Comparison of ENCODE assay signal across 19 cellular contexts in the genomic region with DNA sequence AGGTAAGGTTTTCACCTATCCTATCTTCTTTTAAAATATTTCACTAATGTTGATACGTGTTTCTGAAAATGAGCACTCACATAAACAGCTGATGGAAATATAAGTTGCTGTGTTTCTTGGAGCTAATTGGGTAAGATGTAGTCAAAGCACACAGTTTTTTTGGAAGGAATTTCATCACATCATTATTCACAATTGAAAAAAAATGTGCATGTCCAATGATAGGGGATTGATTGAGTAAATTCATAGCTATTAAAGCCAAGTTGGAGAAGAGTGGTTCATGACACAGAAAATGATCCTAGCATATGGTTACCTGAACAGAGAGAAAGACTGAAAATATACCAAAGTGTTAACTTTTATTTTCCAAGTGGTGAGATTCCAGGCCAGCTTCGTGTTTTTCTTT. TPM values are rescaled to one million over a fixed set of nuclear protein-coding genes. Genes with fewer than 3 reads are reported as not detected.
A peak's percentile ranks its signal among the peaks of the same experiment; 100 is the strongest.
DNase-seq lines count a peak whose midpoint lies in the region; ATAC-seq and TF ChIP-seq lines count a peak whose summit lies in the region.
"Had no signal": no experiment of that assay in that cellular context is flagged by ENCODE, and none has a peak within 500 bp of the region (broad histone marks: within the 10 kb centered on the region; RNA-seq: fewer than 3 reads in every experiment).

No MANE protein-coding gene starts in this region.

- no peaks in the 10 kb centered on the region for H3K27me3 ChIP-seq in sigmoid colon
- H3K27me3 ChIP-seq in CD8-positive, alpha-beta memory T cell (ENCODE audit: insufficient read depth, low read length, poor library complexity, severe bottlenecking), result no peaks in the 10 kb centered on the region

- H3K27ac ChIP-seq in sigmoid colon, result peak overlapping the region in 3 of 4 donors; percentile 7 to 66 (median 66)
- no peak overlapping the region for H3K27ac ChIP-seq in CD8-positive, alpha-beta memory T cell (ENCODE audit: low read depth, low read length)
- H3K27ac ChIP-seq: A549 had no signal

- DNase-seq in GM03348 (ENCODE audit: low spot score), result peak; percentile 17
- no peak for DNase-seq in WTC11 (ENCODE audit: low spot score)
- DNase-seq in fibroblast of gingiva (ENCODE audit: low read depth), result peak; percentile 69
- DNase-seq in sigmoid colon, result no peak
- DNase-seq in CD8-positive, alpha-beta memory T cell, result no peak
- DNase-seq in posterior cingulate gyrus, result no peak
- DNase-seq in EL, result no peak
- DNase-seq: 8988T; ACHN; C1 segment of cervical spinal cord; Caco-2; CD4-positive, alpha-beta memory T cell; DMS153; DND-41; GDM1; GOT3 had no signal

- 73 to 85% methylated on average over 2 of the region's 2 CpGs for WGBS in sigmoid colon, 2 donors

- H3K27me3 Mint-ChIP-seq in WTC11 (ENCODE audit: low read depth), result no peaks in the 10 kb centered on the region
- H3K27me3 Mint-ChIP-seq in CD8-positive, alpha-beta memory T cell, result peaks cover 0 to 1% of the 10 kb centered on the region in 2 donors

- no peak overlapping the region for H3K4me3 Mint-ChIP-seq in WTC11
- H3K4me3 Mint-ChIP-seq in CD8-positive, alpha-beta memory T cell, result no peak overlapping the region
- H3K4me3 Mint-ChIP-seq: CD4-positive, alpha-beta memory T cell had no signal

- H3K4me1 ChIP-seq in sigmoid colon, result peaks cover 0 to 59% (median 47%) of the 10 kb centered on the region in 4 donors
- H3K4me1 ChIP-seq in CD8-positive, alpha-beta memory T cell (ENCODE audit: insufficient read depth, low read length), result no peaks in the 10 kb centered on the region
- H3K4me1 ChIP-seq: A549, Caco-2 had no signal

- no peak for TF ChIP-seq EP300 in sigmoid colon (IDR thresholded peaks at IDR 0.05)

- POLR2A ChIA-PET in WTC11 (lab: Charles Lee), result no interaction called here
- POLR2A ChIA-PET in CD8-positive, alpha-beta memory T cell (lab: Charles Lee), result no interaction called here

- ATAC-seq in WTC11 (no peak), HG02610 (IDR thresholded peaks at IDR 0.05; ENCODE audit: unreplicated experiment) (no peak)
- ATAC-seq: A549 had no signal

- no peak for TF ChIP-seq POLR2A in sigmoid colon (IDR thresholded peaks at IDR 0.05)

- H3K36me3 ChIP-seq in sigmoid colon, result no peaks in the 10 kb centered on the region
- H3K36me3 ChIP-seq in CD8-positive, alpha-beta memory T cell (ENCODE audit: insufficient read depth, low read length), result no peaks in the 10 kb centered on the region
- H3K36me3 ChIP-seq: HAP-1 had no signal

- H3K4me3 ChIP-seq in sigmoid colon, result no peak overlapping the region
- no peak overlapping the region for H3K4me3 ChIP-seq in CD8-positive, alpha-beta memory T cell (ENCODE audit: low read length)
- H3K4me3 ChIP-seq: A549, HAP-1 had no signal

- TF ChIP-seq CTCF in WTC11 (IDR thresholded peaks at IDR 0.05), result no peak
- no peak for TF ChIP-seq CTCF in sigmoid colon (IDR thresholded peaks at IDR 0.05)

- H3K4me1 Mint-ChIP-seq in WTC11, result peaks cover 34% of the 10 kb centered on the region
- no peaks in the 10 kb centered on the region for H3K4me1 Mint-ChIP-seq in CD8-positive, alpha-beta memory T cell
- H3K4me1 Mint-ChIP-seq: CD4-positive, alpha-beta memory T cell had no signal

- H3K27ac Mint-ChIP-seq in WTC11, result peak overlapping the region; percentile 34; the same call in 1 of the 2 replicates
- H3K27ac Mint-ChIP-seq in CD8-positive, alpha-beta memory T cell, result no peak overlapping the region
- H3K27ac Mint-ChIP-seq: CD4-positive, alpha-beta memory T cell had no signal

- peaks cover 5% of the 10 kb centered on the region; the same call in 1 of the 2 replicates for H3K36me3 Mint-ChIP-seq in WTC11
- H3K36me3 Mint-ChIP-seq in CD8-positive, alpha-beta memory T cell, result no peaks in the 10 kb centered on the region
- H3K36me3 Mint-ChIP-seq: CD4-positive, alpha-beta memory T cell had no signal

- intact Hi-C loops in sigmoid colon (cut with DNase I) (no loop called here), posterior cingulate gyrus (cut with DNase I) (no loop called here)

- CTCF ChIA-PET in WTC11 (lab: Charles Lee), result interaction anchor here (1.0 kb wide), 1 partner anchor 530 kb away, joined by 3 read pairs; no protein-coding TSS in a partner anchor
- CTCF ChIA-PET in CD8-positive, alpha-beta memory T cell (lab: Charles Lee), result no interaction called here

- no peaks in the 10 kb centered on the region for H3K9me3 ChIP-seq in sigmoid colon
- no peaks in the 10 kb centered on the region for H3K9me3 ChIP-seq in CD8-positive, alpha-beta memory T cell (ENCODE audit: low read length)
- H3K9me3 ChIP-seq: A549, Caco-2, HAP-1 had no signal

- H3K9me3 Mint-ChIP-seq in WTC11, result peaks cover 5% of the 10 kb centered on the region; the same call in 1 of the 2 replicates
- H3K9me3 Mint-ChIP-seq in CD8-positive, alpha-beta memory T cell, result peaks cover 0 to 6% (median 0%) of the 10 kb centered on the region in 5 donors

TF ChIP-seq in WTC11, 78 proteins besides CTCF, POLR2A, EP300 and RAD21:
- TF ChIP-seq GRHL2 (CRISPR knock-in tag; IDR thresholded peaks at IDR 0.05; ENCODE audit: insufficient replicate concordance, severe bottlenecking), result no peak
- TF ChIP-seq SMAD3 (CRISPR knock-in tag; IDR thresholded peaks at IDR 0.05; ENCODE audit: borderline replicate concordance), result no peak
- TF ChIP-seq MAX (CRISPR knock-in tag; IDR thresholded peaks at IDR 0.05), result no peak
- TF ChIP-seq NFATC4 (CRISPR knock-in tag; IDR thresholded peaks at IDR 0.05), result no peak
- no peak for TF ChIP-seq NR3C1 (CRISPR knock-in tag; conservative IDR thresholded peaks at IDR 0.05; ENCODE audit: low read depth)
- no peak for TF ChIP-seq ETV6 (CRISPR knock-in tag; IDR thresholded peaks at IDR 0.05)
- TF ChIP-seq TEAD1 (CRISPR knock-in tag; IDR thresholded peaks at IDR 0.05), result no peak

RNA-seq across cellular contexts. Expression of gene GLI3, which starts 29.6 kb away (rescaled TPM):
- total RNA-seq in WTC11 (2021) (41.0 to 46.2 TPM (median 42.1 TPM) in 3 replicates), sigmoid colon (10 to 100 TPM; 17.2 to 31.6 (median 18.9) TPM)
- polyA plus RNA-seq in sigmoid colon, result 1 to 10 TPM in 2 of 3 donors, under 1 TPM in 1; 0.23 to 3.6 (median 1.2) TPM
- under 1 TPM; 0.44 to 0.46 TPM for total RNA-seq in CD8-positive, alpha-beta memory T cell
- polyA plus RNA-seq in CD8-positive, alpha-beta memory T cell, result 0.16 TPM

Comparison
In these comparisons a context has a peak if more than half of its experiments do, and no peak if none do; other contexts are left out.
1. DNase-seq: peak in GM03348 (single experiment) and fibroblast of gingiva (single experiment); none in WTC11 (single experiment), sigmoid colon (single experiment), CD8-positive, alpha-beta memory T cell (0 of 5), posterior cingulate gyrus (0 of 10) and EL (single experiment).
2. RNA of gene GLI3, which starts 29.6 kb away (total RNA-seq): 41.0 to 46.2 TPM in WTC11 and 17.2 to 31.6 TPM in sigmoid colon; 0.44 to 0.46 TPM in CD8-positive, alpha-beta memory T cell; every median in the first group is over 10 times any median in the second.